ENCODE assay signal across 12 cellular contexts in genomic region chr7:122305475-122306319, GRCh38. TPM values are rescaled to one million over a fixed set of nuclear protein-coding genes. Genes with fewer than 3 reads are reported as not detected.
A peak's percentile ranks its signal among the peaks of the same experiment; 100 is the strongest.
DNase-seq lines count a peak whose midpoint lies in the region; ATAC-seq, FAIRE-seq and TF ChIP-seq lines count a peak whose summit lies in the region.
"Had no signal": no experiment of that assay in that cellular context is flagged by ENCODE, and none has a peak within 500 bp of the region (broad histone marks: within the 10 kb centered on the region; RNA-seq: fewer than 3 reads in every experiment).

No MANE protein-coding gene starts in this region.

- in situ Hi-C loops in GM13977 (cut with MboI; ENCODE audit: low pct_unique_long_range_greater_than_20kb, low sequenced_read_pairs, unreplicated experiment), result no loop called here

- intact Hi-C loops in kidney (cut with DNase I), result no loop called here

- FAIRE-seq in kidney (lab: Jason Lieb, UNC), result no peak
- FAIRE-seq: endometrium had no signal

- no peaks in the 10 kb centered on the region for H3K9me3 ChIP-seq in kidney (ENCODE audit: control insufficient read depth in 1 of 2, low read length in 2 of 2)
- no peaks in the 10 kb centered on the region for H3K9me3 ChIP-seq in thoracic aorta
- H3K9me3 ChIP-seq: BE2C had no signal

- TF ChIP-seq CTCF in kidney (IDR thresholded peaks at IDR 0.05; ENCODE audit: borderline replicate concordance, extremely low read depth, insufficient read depth), result no peak
- TF ChIP-seq CTCF in thoracic aorta (IDR thresholded peaks at IDR 0.05), result no peak
- no peak for TF ChIP-seq CTCF in GM13977 (IDR thresholded peaks at IDR 0.05; ENCODE audit: extremely low read depth, insufficient read depth, missing control alignments)

- H3K36me3 ChIP-seq in kidney (ENCODE audit: control insufficient read depth in 1 of 2, insufficient read depth in 2 of 2, low read length in 2 of 2) (no peaks in the 10 kb centered on the region), thoracic aorta (no peaks in the 10 kb centered on the region)
- H3K36me3 ChIP-seq: BE2C had no signal

- DNase-seq in NCI-H524 (lab: John Stamatoyannopoulos, UW), result peak; percentile 50 to 70
- DNase-seq in NCI-H524 treated with DMSO at 0.1 percent for 48 hours (lab: John Stamatoyannopoulos, UW), result no peak
- peak; percentile 41 for DNase-seq in SW480 (ENCODE audit: low spot score)
- peak; percentile 58 for DNase-seq in kidney
- DNase-seq in thoracic aorta (ENCODE audit: low spot score), result no peak
- DNase-seq in GM13977 (ENCODE audit: low spot score), result no peak
- no peak for DNase-seq in occipital lobe (lab: John Stamatoyannopoulos, UW)
- DNase-seq in activated CD4-positive, alpha-beta T cell treated with anti-CD3 and anti-CD28 coated beads, Interleukin-2, amount 50 U/mL, for 1 hour, result no peak
- DNase-seq: activated CD4-positive, CD25-positive, alpha-beta regulatory T cell treated with anti-CD3 and anti-CD28 coated beads, Interleukin-2, amount 50 U/mL, for 72 hours; BE2C had no signal

- H3K4me1 ChIP-seq in kidney (ENCODE audit: control insufficient read depth in 1 of 2, insufficient read depth in 1 of 2, low read depth in 1 of 2, low read length in 2 of 2) (peaks cover 0 to 10% of the 10 kb centered on the region in 2 donors), thoracic aorta (ENCODE audit: control insufficient read depth in 1 of 2, low read depth in 2 of 2) (peaks cover 0 to 41% of the 10 kb centered on the region in 2 donors)
- H3K4me1 ChIP-seq: BE2C had no signal

- no peak overlapping the region for H3K27ac ChIP-seq in kidney (ENCODE audit: low read depth in 2 of 2, low read length in 2 of 2)
- H3K27ac ChIP-seq in thoracic aorta, result no peak overlapping the region

- no peak for ATAC-seq in thoracic aorta (ENCODE audit: insufficient number of reproducible peaks, low FRiP score, low read depth)

- H3K4me3 ChIP-seq in kidney (ENCODE audit: low read length in 2 of 2), result no peak overlapping the region
- peak overlapping the region; percentile 58 for H3K4me3 ChIP-seq in thoracic aorta

- H3K9ac ChIP-seq in kidney (ENCODE audit: low read length in 2 of 2), result no peak overlapping the region

- peaks cover 90% of the 10 kb centered on the region for H3K27me3 ChIP-seq in thoracic aorta (replicated peaks; ENCODE audit: insufficient read depth)

RNA-seq across cellular contexts. Expression of gene FEZF1, which starts 1.1 kb away (rescaled TPM):
- total RNA-seq in kidney (not detected), thoracic aorta (not detected), occipital lobe (not detected)
- polyA plus RNA-seq in kidney (ENCODE audit: insufficient read depth, low read depth, low replicate concordance), result not detected
- polyA plus RNA-seq: IgD-negative memory B cell had no signal

Comparison
In these comparisons a context has a peak if more than half of its experiments do, and no peak if none do; other contexts are left out.
1. DNase-seq: peak in NCI-H524 (2 of 2), SW480 (single experiment) and kidney (single experiment); none in NCI-H524 treated with DMSO at 0.1 percent for 48 hours (single experiment), thoracic aorta (single experiment), GM13977 (single experiment), occipital lobe (single experiment) and activated CD4-positive, alpha-beta T cell treated with anti-CD3 and anti-CD28 coated beads, Interleukin-2, amount 50 U/mL, for 1 hour (single experiment).